Comparison of ENCODE assay signal across 17 cellular contexts in genomic region chr3:187281191-187281714, GRCh38. TPM values are rescaled to one million over a fixed set of nuclear protein-coding genes. Genes with fewer than 3 reads are reported as not detected.
DNase-seq lines count a peak whose midpoint lies in the region; ATAC-seq and TF ChIP-seq lines count a peak whose summit lies in the region.
"Had no signal": no experiment of that assay in that cellular context is flagged by ENCODE, and none has a peak within 500 bp of the region (broad histone marks: within the 10 kb centered on the region; RNA-seq: fewer than 3 reads in every experiment).

No MANE protein-coding gene starts in this region.

- CTCF ChIA-PET in Calu3 (lab: Charles Lee): no interaction called here

- intact Hi-C loops in left ventricle myocardium superior (cut with micrococcal nuclease) (no loop called here), left cardiac atrium (cut with DNase I) (no loop called here), upper lobe of right lung (cut with DNase I) (no loop called here), Calu3 (cut with micrococcal nuclease; ENCODE audit: unreplicated experiment) (loop anchor here (5.0 kb wide), 1 partner anchor 1154 kb away; no protein-coding TSS in a partner anchor)

- H3K27me3 Mint-ChIP-seq in Calu3 (ENCODE audit: unreplicated experiment): peaks cover 28% of the 10 kb centered on the region

- H3K27me3 ChIP-seq in upper lobe of right lung: no peaks in the 10 kb centered on the region
- H3K27me3 ChIP-seq: esophagus muscularis mucosa, ovary had no signal

- BruUV-seq in Calu3 (replicated peaks; lab: Mats Ljungman, UMichigan): no TSS peak

- H3K4me1 Mint-ChIP-seq in Calu3 (ENCODE audit: low read depth, unreplicated experiment): peaks cover 11% of the 10 kb centered on the region
- H3K4me1 Mint-ChIP-seq: activated CD4-positive, alpha-beta T cell treated with anti-CD3 and anti-CD28 coated beads, Interleukin-2, amount 10 ng/mL, durations not matched to agents 24 days and 14 days; mesothelial cell of epicardium had no signal

- no peak overlapping the region for H3K27ac ChIP-seq in upper lobe of right lung
- H3K27ac ChIP-seq: coronary artery, esophagus muscularis mucosa, ovary had no signal

- H3K27ac Mint-ChIP-seq in Calu3 (ENCODE audit: unreplicated experiment): no peak overlapping the region
- H3K27ac Mint-ChIP-seq: activated CD4-positive, alpha-beta T cell treated with anti-CD3 and anti-CD28 coated beads, Interleukin-2, amount 10 ng/mL, durations not matched to agents 24 days and 14 days; activated T-cell treated with anti-CD3 and anti-CD28 coated beads, Interleukin-2, amount 50 U/mL, for 24 hours; mesothelial cell of epicardium; stimulated activated naive CD8-positive, alpha-beta T cell treated with anti-CD3 and anti-CD28 coated beads, Interleukin-15, Interleukin-2, amounts not matched to agents 100 ng/mL and 50 ng/mL, for 24 hours had no signal

- no peaks in the 10 kb centered on the region for H3K9me3 Mint-ChIP-seq in Calu3 (ENCODE audit: low read depth, unreplicated experiment)
- H3K9me3 Mint-ChIP-seq: activated CD4-positive, alpha-beta T cell treated with anti-CD3 and anti-CD28 coated beads, Interleukin-2, amount 10 ng/mL, durations not matched to agents 24 days and 14 days; activated T-cell treated with anti-CD3 and anti-CD28 coated beads, Interleukin-2, amount 50 U/mL, for 24 hours; mesothelial cell of epicardium had no signal

- H3K4me3 ChIP-seq in WI38 (ENCODE audit: low read depth, low read length) (no peak overlapping the region), fibroblast of the aortic adventitia (ENCODE audit: low read depth, low read length) (no peak overlapping the region), upper lobe of right lung (no peak overlapping the region)
- H3K4me3 ChIP-seq: coronary artery, esophagus muscularis mucosa, ovary had no signal

- ATAC-seq in left ventricle myocardium superior (peak; percentile 63), left cardiac atrium (no peak), upper lobe of right lung (peak; percentile 21)

- no peaks in the 10 kb centered on the region for H3K36me3 Mint-ChIP-seq in Calu3 (ENCODE audit: insufficient read depth, unreplicated experiment)
- H3K36me3 Mint-ChIP-seq: mesothelial cell of epicardium had no signal

- DNase-seq in left ventricle myocardium superior: no peak
- DNase-seq in left cardiac atrium: no peak
- peak; percentile 91 for DNase-seq in fibroblast of the aortic adventitia (ENCODE audit: low read depth)
- no peak for DNase-seq in upper lobe of right lung
- no peak for DNase-seq in Ammon's horn (ENCODE audit: low spot score)
- DNase-seq in GM20000 (ENCODE audit: low spot score): no peak
- no peak for DNase-seq in Calu3
- DNase-seq: activated CD4-positive, alpha-beta T cell treated with anti-CD3 and anti-CD28 coated beads, Interleukin-2, amount 10 ng/mL, durations not matched to agents 24 days and 14 days; activated T-cell treated with anti-CD3 and anti-CD28 coated beads, Interleukin-2, amount 50 U/mL, for 24 hours; NCI-H2081; ovary had no signal

- H3K4me1 ChIP-seq in upper lobe of right lung: no peaks in the 10 kb centered on the region
- H3K4me1 ChIP-seq: esophagus muscularis mucosa had no signal

- no peaks in the 10 kb centered on the region for H3K36me3 ChIP-seq in upper lobe of right lung
- H3K36me3 ChIP-seq: ovary had no signal

- TF ChIP-seq CTCF in WI38 (IDR thresholded peaks at IDR 0.05; ENCODE audit: low read depth, low read length) (peak; percentile 31; the same call in 1 of the 2 replicates), fibroblast of the aortic adventitia (IDR thresholded peaks at IDR 0.05; ENCODE audit: insufficient read depth, low read length) (peak; percentile 51), upper lobe of right lung (IDR thresholded peaks at IDR 0.05) (no peak), GM20000 (IDR thresholded peaks at IDR 0.05; ENCODE audit: extremely low read depth, missing control alignments) (no peak), Calu3 (IDR thresholded peaks at IDR 0.05; ENCODE audit: unreplicated experiment) (no peak)

- H3K4me3 Mint-ChIP-seq in Calu3 (ENCODE audit: low read depth, unreplicated experiment): no peak overlapping the region
- H3K4me3 Mint-ChIP-seq: activated CD4-positive, alpha-beta T cell treated with anti-CD3 and anti-CD28 coated beads, Interleukin-2, amount 10 ng/mL, durations not matched to agents 24 days and 14 days; activated T-cell treated with anti-CD3 and anti-CD28 coated beads, Interleukin-2, amount 50 U/mL, for 24 hours; mesothelial cell of epicardium; stimulated activated naive CD8-positive, alpha-beta T cell treated with anti-CD3 and anti-CD28 coated beads, Interleukin-15, Interleukin-2, amounts not matched to agents 100 ng/mL and 50 ng/mL, for 24 hours had no signal

- H3K9me3 ChIP-seq in upper lobe of right lung: no peaks in the 10 kb centered on the region
- H3K9me3 ChIP-seq: esophagus muscularis mucosa, ovary had no signal

RNA-seq across cellular contexts. Expression of gene MASP1, which starts 10.3 kb away (rescaled TPM):
- total RNA-seq in left ventricle myocardium superior (51.9 TPM), left cardiac atrium (10 to 100 TPM; 12.8 to 74.7 TPM), fibroblast of the aortic adventitia (ENCODE audit: low replicate concordance) (4.8 and 19.2 TPM in 2 replicates), upper lobe of right lung (5.9 TPM), Calu3 (2022) (0.17 and 0.59 TPM in 2 replicates)
- total RNA-seq: activated CD4-positive, alpha-beta T cell treated with anti-CD3 and anti-CD28 coated beads, Interleukin-2, amount 10 ng/mL, durations not matched to agents 24 days and 14 days; HT-29 had no signal

Comparison
In these comparisons a context has a peak if more than half of its experiments do, and no peak if none do; other contexts are left out.
1. ATAC-seq: peak in left ventricle myocardium superior (single experiment) and upper lobe of right lung (single experiment); none in left cardiac atrium (0 of 2).
2. CTCF ChIP-seq: peak in WI38 (single experiment) and fibroblast of the aortic adventitia (single experiment); none in upper lobe of right lung (single experiment), GM20000 (single experiment) and Calu3 (single experiment).